In the genomic region with DNA sequence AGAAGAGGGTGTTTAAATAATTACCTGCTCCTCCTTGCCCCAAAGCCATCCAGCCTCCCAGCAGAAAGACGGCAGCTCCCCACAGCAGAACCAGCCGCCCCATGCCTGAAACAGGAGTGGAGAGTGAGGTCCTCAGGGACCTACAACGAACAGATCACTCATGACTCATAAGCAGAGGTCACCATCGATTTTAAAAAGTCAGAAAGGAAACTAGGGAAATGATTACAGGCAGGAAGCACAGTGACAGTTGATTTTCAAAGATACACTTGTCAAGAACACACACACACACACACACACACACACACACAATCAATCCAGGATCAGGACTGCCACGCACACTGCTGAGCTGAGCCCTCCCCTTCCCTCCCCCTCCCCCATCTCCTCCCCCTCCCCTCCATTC, we compare ENCODE assay signal across 7 cellular contexts. TPM values are rescaled to one million over a fixed set of nuclear protein-coding genes. Genes with fewer than 3 reads are reported as not detected.
A peak's percentile ranks its signal among the peaks of the same experiment; 100 is the strongest.
DNase-seq lines count a peak whose midpoint lies in the region; ATAC-seq, FAIRE-seq and TF ChIP-seq lines count a peak whose summit lies in the region.

A gene with protein sequence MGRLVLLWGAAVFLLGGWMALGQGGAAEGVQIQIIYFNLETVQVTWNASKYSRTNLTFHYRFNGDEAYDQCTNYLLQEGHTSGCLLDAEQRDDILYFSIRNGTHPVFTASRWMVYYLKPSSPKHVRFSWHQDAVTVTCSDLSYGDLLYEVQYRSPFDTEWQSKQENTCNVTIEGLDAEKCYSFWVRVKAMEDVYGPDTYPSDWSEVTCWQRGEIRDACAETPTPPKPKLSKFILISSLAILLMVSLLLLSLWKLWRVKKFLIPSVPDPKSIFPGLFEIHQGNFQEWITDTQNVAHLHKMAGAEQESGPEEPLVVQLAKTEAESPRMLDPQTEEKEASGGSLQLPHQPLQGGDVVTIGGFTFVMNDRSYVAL (minus strand): TSS at position 118 of the 400 bp plus-strand sequence. CDS start 15 bp downstream, at position 103.

- H3K9me3 ChIP-seq in sigmoid colon (no peaks in the 10 kb centered on the region), pancreas (no peaks in the 10 kb centered on the region)

- peak; percentile 69 for ATAC-seq in GM18870 (IDR thresholded peaks at IDR 0.05; ENCODE audit: unreplicated experiment)
- ATAC-seq in HG03066 (IDR thresholded peaks at IDR 0.05; ENCODE audit: low read depth, unreplicated experiment) = peak; percentile 50
- ATAC-seq in pancreas = no peak

- intact Hi-C loops in T-helper 2 cell treated with Interferon-gamma antibody and Interleukin-4, amounts not matched to agents 100 ng/mL and 5 ng/mL, for 36 hours (cut with micrococcal nuclease) = loop anchor here (1.0 kb wide), 1 partner anchor 13 kb away; no protein-coding TSS in a partner anchor
- intact Hi-C loops in sigmoid colon (cut with DNase I) (no loop called here), pancreas (cut with DNase I) (no loop called here)

- TF ChIP-seq CTCF in sigmoid colon (IDR thresholded peaks at IDR 0.05) (no peak), pancreas (IDR thresholded peaks at IDR 0.05) (no peak)

- WGBS in sigmoid colon, 2 donors = 24 to 42% methylated on average over 5 of the region's 5 CpGs
- 45 to 53% methylated on average over 5 of the region's 5 CpGs for WGBS in pancreas, 2 donors

- H3K4me1 ChIP-seq in sigmoid colon (no peaks in the 10 kb centered on the region), pancreas (no peaks in the 10 kb centered on the region)

- no peak for TF ChIP-seq EP300 in sigmoid colon (IDR thresholded peaks at IDR 0.05)

- DNase-seq in sigmoid colon (peak; percentile 34), NCI-H524 (lab: John Stamatoyannopoulos, UW) (no peak), pancreas (no peak), NCI-H187 treated with DMSO at 0.1 percent for 48 hours (lab: John Stamatoyannopoulos, UW) (no peak)

- H3K27me3 ChIP-seq in sigmoid colon = no peaks in the 10 kb centered on the region
- no peaks in the 10 kb centered on the region for H3K27me3 ChIP-seq in pancreas

- H3K36me3 ChIP-seq in sigmoid colon = no peaks in the 10 kb centered on the region
- H3K36me3 ChIP-seq in pancreas = no peaks in the 10 kb centered on the region

- no peak for FAIRE-seq in pancreas (lab: Jason Lieb, UNC)

- TF ChIP-seq POLR2A in sigmoid colon (IDR thresholded peaks at IDR 0.05) = no peak

- H3K4me3 ChIP-seq in sigmoid colon (no peak within 1 kb of the TSS), pancreas (no peak within 1 kb of the TSS)

- no peak within 1 kb of the TSS for H3K27ac ChIP-seq in sigmoid colon
- H3K27ac ChIP-seq in pancreas = no peak within 1 kb of the TSS

RNA-seq across cellular contexts. Expression of the gene that starts here (rescaled TPM):
- total RNA-seq in T-helper 2 cell treated with Interferon-gamma antibody and Interleukin-4, amounts not matched to agents 100 ng/mL and 5 ng/mL, for 36 hours = 11.0 and 11.5 TPM in 2 replicates
- total RNA-seq in sigmoid colon = 1 to 10 TPM in 1 of 4 donors, under 1 TPM in 2, not detected in 1; 0.41 to 1.1 (median 0.71) TPM
- under 1 TPM in 1 of 3 donors, not detected in 2; 0.77 TPM for polyA plus RNA-seq in sigmoid colon
- under 1 TPM in 1 of 6 donors, not detected in 5; 0.12 TPM for total RNA-seq in pancreas
- polyA plus RNA-seq in pancreas = under 1 TPM in 1 of 2 donors, not detected in 1; 0.07 TPM

Comparison
In these comparisons a context has a peak if more than half of its experiments do, and no peak if none do; other contexts are left out.
1. ATAC-seq: peak in GM18870 (single experiment) and HG03066 (single experiment); none in pancreas (0 of 4).